In the genomic region with DNA sequence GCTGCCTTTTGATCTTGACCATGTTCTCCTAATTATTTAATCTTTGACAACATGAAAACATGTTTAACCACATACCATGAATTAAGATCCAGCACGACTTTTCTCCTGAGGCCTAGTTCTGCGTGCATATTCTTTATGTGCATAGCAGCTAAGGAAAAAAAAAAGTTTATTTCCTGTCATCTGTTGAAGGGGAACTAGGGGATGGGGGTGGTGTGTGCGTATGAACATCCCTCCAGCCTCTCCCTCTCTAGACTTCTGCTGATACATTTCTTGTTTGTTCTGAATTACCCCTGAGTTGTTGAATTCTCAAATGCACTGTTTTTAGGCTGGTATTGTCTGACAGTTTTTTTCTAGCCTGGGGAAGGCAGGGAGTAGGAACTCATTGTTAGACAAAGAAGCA, we compare ENCODE assay signal across 23 cellular contexts.
A peak's percentile ranks its signal among the peaks of the same experiment; 100 is the strongest.
DNase-seq lines count a peak whose midpoint lies in the region; ATAC-seq and TF ChIP-seq lines count a peak whose summit lies in the region.
"Had no signal": no experiment of that assay in that cellular context is flagged by ENCODE, and none has a peak within 500 bp of the region (broad histone marks: within the 10 kb centered on the region; RNA-seq: fewer than 3 reads in every experiment).

No MANE protein-coding gene starts in this region.

- H3K27me3 ChIP-seq in neural progenitor cell, result peaks cover 20% of the 10 kb centered on the region

- H3K4me1 ChIP-seq in neural progenitor cell, result peaks cover 7% of the 10 kb centered on the region

- H3K79me2 ChIP-seq in neural progenitor cell (ENCODE audit: low read depth), result no peaks in the 10 kb centered on the region

- no peak for ATAC-seq in activated naive CD8-positive, alpha-beta T cell treated with anti-CD3 and anti-CD28 coated beads, Interleukin-2, amount 50 U/mL, for 24 hours
- ATAC-seq in left lobe of liver, result peak; percentile 32
- ATAC-seq in GM18867 (IDR thresholded peaks at IDR 0.05; ENCODE audit: unreplicated experiment), result no peak
- ATAC-seq: HCT116, HepG2, Panc1, SK-N-SH treated with all-trans-retinoic acid at 6 μM for 48 hours had no signal

- H3K9me3 ChIP-seq in neural progenitor cell (ENCODE audit: low read depth), result no peaks in the 10 kb centered on the region

- no peak overlapping the region for H3K27ac ChIP-seq in neural progenitor cell
- H3K27ac ChIP-seq: HL-60, KMS-11 had no signal

- H3K36me3 Mint-ChIP-seq in activated naive CD8-positive, alpha-beta T cell, result no peaks in the 10 kb centered on the region
- no peaks in the 10 kb centered on the region for H3K36me3 Mint-ChIP-seq in activated naive CD8-positive, alpha-beta T cell treated with anti-CD3 and anti-CD28 coated beads, Interleukin-2, amount 50 U/mL, for 24 hours (ENCODE audit: low read depth)
- H3K36me3 Mint-ChIP-seq in neural progenitor cell, result no peaks in the 10 kb centered on the region

- H3K9me3 Mint-ChIP-seq in activated naive CD8-positive, alpha-beta T cell (ENCODE audit: low read depth), result no peaks in the 10 kb centered on the region
- no peaks in the 10 kb centered on the region for H3K9me3 Mint-ChIP-seq in activated naive CD8-positive, alpha-beta T cell treated with anti-CD3 and anti-CD28 coated beads, Interleukin-2, amount 50 U/mL, for 24 hours
- H3K9me3 Mint-ChIP-seq in neural progenitor cell, result no peaks in the 10 kb centered on the region

- H3K27me3 Mint-ChIP-seq in activated naive CD8-positive, alpha-beta T cell, result no peaks in the 10 kb centered on the region
- no peaks in the 10 kb centered on the region for H3K27me3 Mint-ChIP-seq in activated naive CD8-positive, alpha-beta T cell treated with anti-CD3 and anti-CD28 coated beads, Interleukin-2, amount 50 U/mL, for 24 hours
- H3K27me3 Mint-ChIP-seq in neural progenitor cell (ENCODE audit: insufficient read depth, low read depth), result peaks cover 11% of the 10 kb centered on the region

- no peaks in the 10 kb centered on the region for H3K36me3 ChIP-seq in neural progenitor cell

- H4K20me1 ChIP-seq in neural progenitor cell (ENCODE audit: low read depth), result peaks cover 4% of the 10 kb centered on the region

- no peak overlapping the region for H3K9ac ChIP-seq in neural progenitor cell
- H3K9ac ChIP-seq: KMS-11 had no signal

- H2AFZ ChIP-seq in neural progenitor cell (replicated peaks), result no peak overlapping the region

- DNase-seq in activated naive CD8-positive, alpha-beta T cell treated with anti-CD3 and anti-CD28 coated beads, Interleukin-2, amount 50 U/mL, for 24 hours, result no peak
- DNase-seq in KBM-7, result peak; percentile 69
- no peak for DNase-seq in left lobe of liver (ENCODE audit: low spot score)
- DNase-seq in stimulated activated CD8-positive, alpha-beta memory T cell treated with anti-CD3 and anti-CD28 coated beads, Interleukin-4, amount 100 ng/mL, for 48 hours, result no peak
- DNase-seq in COLO668 (lab: John Stamatoyannopoulos, UW; ENCODE audit: unreplicated experiment), result no peak
- no peak for DNase-seq in neural progenitor cell (ENCODE audit: low spot score)
- DNase-seq: 8988T, Calu3, MV-4-11, NCI-H1694, NCI-H2081, NCI-H2171, NCI-H524 treated with DMSO at 0.1 percent for 48 hours, NCI-H82, SIG-M5 had no signal

- H3F3A ChIP-seq in neural progenitor cell (ENCODE audit: low read depth), result no peaks in the 10 kb centered on the region

- H3K4me3 Mint-ChIP-seq in activated naive CD8-positive, alpha-beta T cell, result no peak overlapping the region
- H3K4me3 Mint-ChIP-seq in activated naive CD8-positive, alpha-beta T cell treated with anti-CD3 and anti-CD28 coated beads, Interleukin-2, amount 50 U/mL, for 24 hours, result no peak overlapping the region
- no peak overlapping the region for H3K4me3 Mint-ChIP-seq in neural progenitor cell

- in situ Hi-C loops in KBM-7 (cut with MboI; ENCODE audit: low pct_unique_long_range_greater_than_20kb, low sequenced_read_pairs), result no loop called here

- H3K4me3 ChIP-seq in neural progenitor cell, result no peak overlapping the region

- peak overlapping the region; percentile 38 for H3K27ac Mint-ChIP-seq in activated naive CD8-positive, alpha-beta T cell
- H3K27ac Mint-ChIP-seq in activated naive CD8-positive, alpha-beta T cell treated with anti-CD3 and anti-CD28 coated beads, Interleukin-2, amount 50 U/mL, for 24 hours, result no peak overlapping the region
- H3K27ac Mint-ChIP-seq in neural progenitor cell, result no peak overlapping the region

- no peak for TF ChIP-seq CTCF in neural progenitor cell (IDR thresholded peaks at IDR 0.05)

- peaks cover 31% of the 10 kb centered on the region for H3K4me1 Mint-ChIP-seq in activated naive CD8-positive, alpha-beta T cell (ENCODE audit: low read depth)
- peaks cover 32% of the 10 kb centered on the region for H3K4me1 Mint-ChIP-seq in activated naive CD8-positive, alpha-beta T cell treated with anti-CD3 and anti-CD28 coated beads, Interleukin-2, amount 50 U/mL, for 24 hours
- H3K4me1 Mint-ChIP-seq in neural progenitor cell, result peaks cover 18% of the 10 kb centered on the region

- no peak overlapping the region for H3K4me2 ChIP-seq in neural progenitor cell
- H3K4me2 ChIP-seq: KMS-11 had no signal
